In the genomic region with DNA sequence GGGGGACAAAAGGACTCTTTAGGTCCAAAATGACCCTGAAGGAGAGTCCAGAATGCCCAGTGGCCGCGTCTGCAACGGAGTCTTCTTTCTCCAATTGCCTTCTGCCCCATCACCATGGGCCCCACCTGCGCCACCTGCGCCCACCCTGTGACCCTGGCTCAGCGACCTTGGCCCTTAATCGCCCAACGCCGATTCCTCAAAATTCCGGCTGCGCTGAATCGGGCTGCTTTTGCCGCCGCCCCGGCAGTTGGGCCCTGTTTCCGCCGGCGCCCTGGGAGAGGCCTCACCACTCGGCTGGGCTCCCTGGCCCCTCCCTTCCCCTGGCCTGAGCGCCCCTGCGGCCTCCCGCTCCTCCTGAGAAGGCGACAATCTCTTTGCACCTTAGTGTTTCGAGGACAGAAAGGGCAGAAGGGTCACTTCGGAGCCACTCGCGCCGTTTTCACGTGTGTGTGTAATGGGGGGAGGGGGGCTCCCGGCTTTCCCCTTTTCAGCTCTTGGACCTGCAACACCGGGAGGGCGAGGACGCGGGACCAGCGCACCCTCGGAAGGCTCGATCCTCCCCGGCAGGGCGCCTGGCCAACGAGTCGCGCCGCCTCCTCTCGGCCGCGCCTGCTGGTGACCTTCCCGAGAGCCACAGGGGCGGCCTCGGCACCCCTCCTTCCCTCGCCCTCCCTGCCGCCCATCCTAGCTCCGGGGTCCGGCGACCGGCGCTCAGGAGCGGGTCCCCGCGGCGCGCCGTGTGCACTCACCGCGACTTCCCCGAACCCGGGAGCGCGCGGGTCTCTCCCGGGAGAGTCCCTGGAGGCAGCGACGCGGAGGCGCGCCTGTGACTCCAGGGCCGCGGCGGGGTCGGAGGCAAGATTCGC, we compare ENCODE assay signal across 10 cellular contexts. TPM values are rescaled to one million over a fixed set of nuclear protein-coding genes. Genes with fewer than 3 reads are reported as not detected.
A peak's percentile ranks its signal among the peaks of the same experiment; 100 is the strongest.
DNase-seq lines count a peak whose midpoint lies in the region; ATAC-seq, FAIRE-seq and TF ChIP-seq lines count a peak whose summit lies in the region.
"Had no signal": no experiment of that assay in that cellular context is flagged by ENCODE, and none has a peak within 500 bp of the region (broad histone marks: within the 10 kb centered on the region; RNA-seq: fewer than 3 reads in every experiment).

No MANE protein-coding gene starts in this region.

- no peak for TF ChIP-seq CTCF in fibroblast of the aortic adventitia (IDR thresholded peaks at IDR 0.05; ENCODE audit: insufficient read depth, low read length)

- FAIRE-seq in GM12891 (lab: Jason Lieb, UNC) = no peak
- FAIRE-seq: GM19239 had no signal

- ATAC-seq in HG02973 (IDR thresholded peaks at IDR 0.05; ENCODE audit: unreplicated experiment) = no peak
- ATAC-seq: activated naive CD4-positive, alpha-beta T cell treated with anti-CD3 and anti-CD28 coated beads, Interleukin-2, amount 50 U/mL, for 72 hours had no signal

- no peak for TF ChIP-seq POLR2A in GM12891 (IDR thresholded peaks at IDR 0.05; ENCODE audit: low read depth, low read length)

- peak overlapping the region; percentile 25 for H3K4me3 ChIP-seq in fibroblast of the aortic adventitia (ENCODE audit: low read depth, low read length)

- DNase-seq in GM12891 (ENCODE audit: insufficient read length, low spot score) (peak; percentile 31), NCI-H2196 (lab: John Stamatoyannopoulos, UW; ENCODE audit: unreplicated experiment) (peak; percentile 48), fibroblast of the aortic adventitia (ENCODE audit: low read depth) (no peak), retina (peak; percentile 71), COLO829 (ENCODE audit: low spot score) (no peak), NCI-H446 treated with DMSO at 0.1 percent for 48 hours (lab: John Stamatoyannopoulos, UW) (no peak), midbrain (lab: John Stamatoyannopoulos, UW) (no peak)

TF ChIP-seq in GM12891, 5 proteins besides CTCF, POLR2A, EP300 and RAD21:
- TF ChIP-seq POLR2AphosphoS5 (IDR thresholded peaks at IDR 0.05; ENCODE audit: low read depth, low read length) (no peak), PAX5 (IDR thresholded peaks at IDR 0.05; ENCODE audit: insufficient read depth, low read length, severe bottlenecking) (no peak), POU2F2 (IDR thresholded peaks at IDR 0.05; ENCODE audit: low read depth, low read length) (no peak), SPI1 (IDR thresholded peaks at IDR 0.05; ENCODE audit: low read depth, low read length) (no peak), TAF1 (IDR thresholded peaks at IDR 0.05; ENCODE audit: low read depth, low read length) (no peak)

RNA-seq across cellular contexts. Expression of a gene that starts 0.5 kb away (rescaled TPM):
- polyA plus RNA-seq in GM12891 (2012; ENCODE audit: low read depth, missing spikeins) = 0.04 TPM
- total RNA-seq in fibroblast of the aortic adventitia (ENCODE audit: low replicate concordance) = 0.18 TPM in 1 of 2 replicates, not detected in the other

Comparison
In these comparisons a context has a peak if more than half of its experiments do, and no peak if none do; other contexts are left out.
1. DNase-seq: peak in GM12891 (single experiment), NCI-H2196 (single experiment) and retina (single experiment); none in fibroblast of the aortic adventitia (single experiment), COLO829 (single experiment), NCI-H446 treated with DMSO at 0.1 percent for 48 hours (single experiment) and midbrain (single experiment).